Comparison of ENCODE assay signal across 8 cellular contexts in the genomic region with DNA sequence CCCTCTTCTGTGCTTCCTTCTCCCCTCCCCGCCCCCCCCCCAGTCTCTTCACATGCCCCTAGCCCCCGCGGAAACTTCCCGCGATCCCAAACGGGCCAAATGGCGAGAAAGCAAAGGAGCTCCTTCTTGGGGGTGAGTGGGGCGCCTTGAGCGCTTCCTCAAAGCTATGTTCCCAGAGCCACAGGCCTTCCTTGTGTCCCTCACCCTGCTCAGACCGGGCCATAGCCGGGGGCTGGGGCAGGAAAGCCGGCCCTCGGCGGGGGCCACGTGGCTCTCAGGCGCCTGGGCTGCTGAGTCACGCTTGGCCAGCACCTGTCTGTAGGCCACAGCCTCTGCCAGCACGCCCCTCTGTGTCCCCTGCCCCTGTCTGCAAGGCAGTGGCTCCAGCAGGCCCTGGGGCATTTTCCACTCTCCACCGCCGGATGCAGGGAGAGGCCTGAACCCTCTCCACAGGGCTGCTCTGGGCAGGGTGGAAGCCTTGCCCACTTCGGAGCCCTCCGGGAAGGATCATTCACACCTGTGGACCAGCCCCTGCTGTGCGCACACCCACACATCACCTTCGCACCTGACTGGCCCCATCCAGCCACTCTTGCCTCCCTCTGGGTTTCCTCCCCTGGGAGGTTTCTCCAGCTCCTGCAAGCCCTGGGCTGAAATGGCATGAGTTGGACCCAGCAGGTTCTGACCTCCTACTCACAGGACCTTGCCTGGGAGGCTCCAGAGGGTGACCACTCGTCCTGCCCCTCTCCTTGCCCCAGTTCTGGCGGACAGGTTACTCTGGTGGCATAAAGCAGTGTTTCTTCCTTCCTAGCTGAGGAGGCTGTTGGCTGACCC. TPM values are rescaled to one million over a fixed set of nuclear protein-coding genes. Genes with fewer than 3 reads are reported as not detected.
DNase-seq lines count a peak whose midpoint lies in the region; ATAC-seq and TF ChIP-seq lines count a peak whose summit lies in the region.

No MANE protein-coding gene starts in this region.

- no peaks in the 10 kb centered on the region for H3K27me3 ChIP-seq in subcutaneous abdominal adipose tissue (ENCODE audit: control insufficient read depth in 5 of 5, insufficient read depth in 4 of 5, low read length in 5 of 5)

- peaks cover 24 to 70% (median 63%) of the 10 kb centered on the region in 5 donors for H3K4me1 ChIP-seq in subcutaneous abdominal adipose tissue (ENCODE audit: control insufficient read depth in 5 of 5, insufficient read depth in 5 of 5, low read length in 5 of 5)

- H3K4me3 Mint-ChIP-seq in activated CD4-positive, alpha-beta T cell treated with anti-CD3 and anti-CD28 coated beads for 36 hours = peak overlapping the region; percentile 67
- peak overlapping the region; percentile 59; the same call in 1 of the 2 replicates for H3K4me3 Mint-ChIP-seq in WTC11
- peak overlapping the region; percentile 79 for H3K4me3 Mint-ChIP-seq in endothelial cell (ENCODE audit: unreplicated experiment)

- peak; percentile 11 for ATAC-seq in activated CD4-positive, alpha-beta T cell treated with anti-CD3 and anti-CD28 coated beads for 36 hours
- ATAC-seq in WTC11 = peak; percentile 1; the same call in 1 of the 2 replicates

- intact Hi-C loops in activated CD4-positive, alpha-beta T cell treated with anti-CD3 and anti-CD28 coated beads for 36 hours (cut with DNase I, micrococcal nuclease) = loop anchor here (1.0 to 5.0 kb wide), 9 partner anchors 8 to 675 kb away; a partner anchor contains a TSS

- H3K27me3 Mint-ChIP-seq in activated CD4-positive, alpha-beta T cell treated with anti-CD3 and anti-CD28 coated beads for 36 hours = peaks cover 2% of the 10 kb centered on the region
- H3K27me3 Mint-ChIP-seq in WTC11 (ENCODE audit: low read depth) (peaks cover 22% of the 10 kb centered on the region), endothelial cell (ENCODE audit: unreplicated experiment) (peaks cover 14% of the 10 kb centered on the region)

- peak overlapping the region; percentile 90 to 100 (median 99) for H3K9ac ChIP-seq in subcutaneous abdominal adipose tissue (ENCODE audit: low read length in 5 of 5)

- POLR2A ChIA-PET in activated CD4-positive, alpha-beta T cell treated with anti-CD3 and anti-CD28 coated beads for 36 hours (lab: Charles Lee) = interaction anchor here (0.9 to 1.2 kb wide), 3 partner anchors 11 to 86 kb away, joined by 3 to 4 read pairs (median 4); no protein-coding TSS in a partner anchor
- POLR2A ChIA-PET in WTC11 (lab: Charles Lee) = interaction anchor here (1.0 to 1.7 kb wide), 2 partner anchors 13 to 87 kb away, joined by 3 to 4 read pairs; a partner anchor contains a TSS

- H3K27ac Mint-ChIP-seq in activated CD4-positive, alpha-beta T cell treated with anti-CD3 and anti-CD28 coated beads for 36 hours = peak overlapping the region; percentile 76
- H3K27ac Mint-ChIP-seq in WTC11 (no peak overlapping the region), endothelial cell (ENCODE audit: unreplicated experiment) (no peak overlapping the region)

- TF ChIP-seq CTCF in WTC11 (IDR thresholded peaks at IDR 0.05) = no peak
- no peak for TF ChIP-seq CTCF in endothelial cell (IDR thresholded peaks at IDR 0.05; ENCODE audit: unreplicated experiment)

- CTCF ChIA-PET in activated CD4-positive, alpha-beta T cell treated with anti-CD3 and anti-CD28 coated beads for 36 hours (lab: Charles Lee) = interaction anchor here (1.0 to 2.2 kb wide), 4 partner anchors 8 to 19 kb away, joined by 3 to 10 read pairs (median 5); no protein-coding TSS in a partner anchor
- CTCF ChIA-PET in WTC11 (lab: Charles Lee) = interaction anchor here (1.0 to 2.5 kb wide), 2 partner anchors 17 to 64 kb away, joined by 3 to 20 read pairs; no protein-coding TSS in a partner anchor

- H3K27ac ChIP-seq in subcutaneous abdominal adipose tissue (ENCODE audit: low read depth, low read length) = peak overlapping the region; percentile 100

- H3K4me1 Mint-ChIP-seq in activated CD4-positive, alpha-beta T cell treated with anti-CD3 and anti-CD28 coated beads for 36 hours = peaks cover 37% of the 10 kb centered on the region
- peaks cover 36% of the 10 kb centered on the region for H3K4me1 Mint-ChIP-seq in WTC11
- peaks cover 17% of the 10 kb centered on the region for H3K4me1 Mint-ChIP-seq in endothelial cell (ENCODE audit: unreplicated experiment)

- no peaks in the 10 kb centered on the region for H3K9me3 Mint-ChIP-seq in activated CD4-positive, alpha-beta T cell treated with anti-CD3 and anti-CD28 coated beads for 36 hours (ENCODE audit: low read depth)
- H3K9me3 Mint-ChIP-seq in WTC11 (no peaks in the 10 kb centered on the region), endothelial cell (ENCODE audit: unreplicated experiment) (no peaks in the 10 kb centered on the region)

- H3K36me3 Mint-ChIP-seq in activated CD4-positive, alpha-beta T cell treated with anti-CD3 and anti-CD28 coated beads for 36 hours (ENCODE audit: low read depth) = peaks cover 25% of the 10 kb centered on the region
- H3K36me3 Mint-ChIP-seq in WTC11 (peaks cover 13% of the 10 kb centered on the region), endothelial cell (ENCODE audit: low read depth, unreplicated experiment) (peaks cover 14% of the 10 kb centered on the region)

- H3K9me3 ChIP-seq in subcutaneous abdominal adipose tissue (ENCODE audit: control insufficient read depth in 5 of 5, low read length in 5 of 5) = no peaks in the 10 kb centered on the region

- H3K36me3 ChIP-seq in subcutaneous abdominal adipose tissue (ENCODE audit: control insufficient read depth in 5 of 5, insufficient read depth in 5 of 5, low read length in 5 of 5) = peaks cover 0 to 26% (median 22%) of the 10 kb centered on the region in 5 donors

- H3K4me3 ChIP-seq in subcutaneous abdominal adipose tissue (ENCODE audit: low read depth in 1 of 5, low read length in 5 of 5) = peak overlapping the region; percentile 71 to 95 (median 91)

- peak; percentile 65 for DNase-seq in activated CD4-positive, alpha-beta T cell treated with anti-CD3 and anti-CD28 coated beads for 36 hours
- no peak for DNase-seq in activated CD4-positive, alpha-beta T cell treated with anti-CD3 and anti-CD28 coated beads for 1 hour
- DNase-seq in HuH-7 (ENCODE audit: low spot score) (peak; percentile 80), WTC11 (ENCODE audit: low spot score) (peak; percentile 70), endothelial cell (ENCODE audit: low spot score) (peak; percentile 56), midbrain (lab: John Stamatoyannopoulos, UW) (peak; percentile 78), mesenteric fat pad (ENCODE audit: low spot score) (no peak)

TF ChIP-seq in WTC11, 78 proteins besides CTCF, POLR2A, EP300 and RAD21 (continues in another document):
- TF ChIP-seq ZNF423 (CRISPR knock-in tag; IDR thresholded peaks at IDR 0.05) (peak; percentile 7; the same call in 1 of the 2 replicates), ZNF416 (CRISPR knock-in tag; IDR thresholded peaks at IDR 0.05) (0 out of 2 replicates have a peak, but pooled peaks have one; percentile 0), CREM (CRISPR knock-in tag; IDR thresholded peaks at IDR 0.05) (no peak), ETV6 (CRISPR knock-in tag; IDR thresholded peaks at IDR 0.05) (no peak), SMAD3 (CRISPR knock-in tag; IDR thresholded peaks at IDR 0.05; ENCODE audit: borderline replicate concordance) (peak; percentile 34; the same call in 1 of the 2 replicates), ESRRA (CRISPR knock-in tag; IDR thresholded peaks at IDR 0.05; ENCODE audit: borderline replicate concordance) (0 out of 2 replicates have a peak, but pooled peaks have one; percentile 55)
- TF ChIP-seq, protein P1, sequence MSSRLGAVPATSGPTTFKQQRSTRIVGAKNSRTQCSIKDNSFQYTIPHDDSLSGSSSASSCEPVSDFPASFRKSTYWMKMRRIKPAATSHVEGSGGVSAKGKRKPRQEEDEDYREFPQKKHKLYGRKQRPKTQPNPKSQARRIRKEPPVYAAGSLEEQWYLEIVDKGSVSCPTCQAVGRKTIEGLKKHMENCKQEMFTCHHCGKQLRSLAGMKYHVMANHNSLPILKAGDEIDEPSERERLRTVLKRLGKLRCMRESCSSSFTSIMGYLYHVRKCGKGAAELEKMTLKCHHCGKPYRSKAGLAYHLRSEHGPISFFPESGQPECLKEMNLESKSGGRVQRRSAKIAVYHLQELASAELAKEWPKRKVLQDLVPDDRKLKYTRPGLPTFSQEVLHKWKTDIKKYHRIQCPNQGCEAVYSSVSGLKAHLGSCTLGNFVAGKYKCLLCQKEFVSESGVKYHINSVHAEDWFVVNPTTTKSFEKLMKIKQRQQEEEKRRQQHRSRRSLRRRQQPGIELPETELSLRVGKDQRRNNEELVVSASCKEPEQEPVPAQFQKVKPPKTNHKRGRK (CRISPR knock-in tag; IDR thresholded peaks at IDR 0.05; ENCODE audit: borderline replicate concordance) = no peak
- TF ChIP-seq, protein P2, sequence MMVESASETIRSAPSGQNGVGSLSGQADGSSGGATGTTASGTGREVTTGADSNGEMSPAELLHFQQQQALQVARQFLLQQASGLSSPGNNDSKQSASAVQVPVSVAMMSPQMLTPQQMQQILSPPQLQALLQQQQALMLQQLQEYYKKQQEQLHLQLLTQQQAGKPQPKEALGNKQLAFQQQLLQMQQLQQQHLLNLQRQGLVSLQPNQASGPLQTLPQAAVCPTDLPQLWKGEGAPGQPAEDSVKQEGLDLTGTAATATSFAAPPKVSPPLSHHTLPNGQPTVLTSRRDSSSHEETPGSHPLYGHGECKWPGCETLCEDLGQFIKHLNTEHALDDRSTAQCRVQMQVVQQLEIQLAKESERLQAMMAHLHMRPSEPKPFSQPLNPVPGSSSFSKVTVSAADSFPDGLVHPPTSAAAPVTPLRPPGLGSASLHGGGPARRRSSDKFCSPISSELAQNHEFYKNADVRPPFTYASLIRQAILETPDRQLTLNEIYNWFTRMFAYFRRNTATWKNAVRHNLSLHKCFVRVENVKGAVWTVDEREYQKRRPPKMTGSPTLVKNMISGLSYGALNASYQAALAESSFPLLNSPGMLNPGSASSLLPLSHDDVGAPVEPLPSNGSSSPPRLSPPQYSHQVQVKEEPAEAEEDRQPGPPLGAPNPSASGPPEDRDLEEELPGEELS (CRISPR knock-in tag; IDR thresholded peaks at IDR 0.05) = peak; percentile 90

RNA-seq across cellular contexts. Expression of a gene that starts 1.2 kb away (rescaled TPM):
- total RNA-seq in activated CD4-positive, alpha-beta T cell treated with anti-CD3 and anti-CD28 coated beads for 36 hours = 10 to 100 TPM; 70.6 to 87.6 TPM
- total RNA-seq in WTC11 (2021) (78.5 to 95.2 TPM (median 86.5 TPM) in 3 replicates), endothelial cell (ENCODE audit: unreplicated experiment) (82.2 TPM), mesenteric fat pad (600 TPM)

RNA-seq across cellular contexts. Expression of a gene that starts 12.8 kb away (rescaled TPM):
- total RNA-seq in activated CD4-positive, alpha-beta T cell treated with anti-CD3 and anti-CD28 coated beads for 36 hours = 10 to 100 TPM; 52.4 to 62.8 TPM
- total RNA-seq in WTC11 (2021) (127 to 151 TPM (median 135 TPM) in 3 replicates), endothelial cell (ENCODE audit: unreplicated experiment) (163 TPM), mesenteric fat pad (87.6 TPM)

RNA-seq across cellular contexts. Expression of a gene that starts 25.7 kb away (rescaled TPM):
- total RNA-seq in activated CD4-positive, alpha-beta T cell treated with anti-CD3 and anti-CD28 coated beads for 36 hours = under 1 TPM; 0.39 to 0.42 TPM
- total RNA-seq in WTC11 (2021) (2.6 to 4.5 TPM (median 3.0 TPM) in 3 replicates), endothelial cell (ENCODE audit: unreplicated experiment) (1.0 TPM), mesenteric fat pad (9.6 TPM)

RNA-seq across cellular contexts. Expression of a gene that starts 39.1 kb away (rescaled TPM):
- total RNA-seq in activated CD4-positive, alpha-beta T cell treated with anti-CD3 and anti-CD28 coated beads for 36 hours = 10 to 100 TPM; 19.4 to 19.7 TPM
- total RNA-seq in WTC11 (2021) (35.2 to 42.0 TPM (median 36.7 TPM) in 3 replicates), endothelial cell (ENCODE audit: unreplicated experiment) (38.5 TPM), mesenteric fat pad (17.3 TPM)

Comparison
In these comparisons a context has a peak if more than half of its experiments do, and no peak if none do; other contexts are left out.
1. DNase-seq: peak in activated CD4-positive, alpha-beta T cell treated with anti-CD3 and anti-CD28 coated beads for 36 hours (single experiment), HuH-7 (single experiment), WTC11 (single experiment), endothelial cell (single experiment) and midbrain (single experiment); none in activated CD4-positive, alpha-beta T cell treated with anti-CD3 and anti-CD28 coated beads for 1 hour (single experiment) and mesenteric fat pad (single experiment).
2. Peak in every context shown above with its lines, with median percentiles within 50 percentile points of each other: H3K4me3 Mint-ChIP-seq.